ENCODE assay signal across 8 cellular contexts in genomic region chr11:66545701-66546367, GRCh38. TPM values are rescaled to one million over a fixed set of nuclear protein-coding genes. Genes with fewer than 3 reads are reported as not detected.
DNase-seq lines count a peak whose midpoint lies in the region; ATAC-seq and TF ChIP-seq lines count a peak whose summit lies in the region.

TSS of gene ZDHHC24 (minus strand) at chr11:66546048. CDS start at chr11:66546003, 45 bp downstream.

- no peaks in the 10 kb centered on the region for H3K27me3 ChIP-seq in right cardiac atrium (ENCODE audit: control insufficient read depth, insufficient read depth)
- no peaks in the 10 kb centered on the region for H3K27me3 ChIP-seq in vagina

- in situ Hi-C loops in GM13977 (cut with MboI; ENCODE audit: low pct_unique_long_range_greater_than_20kb, low sequenced_read_pairs, unreplicated experiment): no loop called here

- H3K9me3 ChIP-seq in right cardiac atrium (ENCODE audit: control insufficient read depth, low read length) (no peaks in the 10 kb centered on the region), vagina (no peaks in the 10 kb centered on the region)

- ATAC-seq in HG02884 (IDR thresholded peaks at IDR 0.05; ENCODE audit: unreplicated experiment) (peak; percentile 84), right cardiac atrium (peak; percentile 97)

- no peak for TF ChIP-seq POLR2A in vagina (IDR thresholded peaks at IDR 0.05)

- H3K4me1 ChIP-seq in right cardiac atrium (ENCODE audit: control insufficient read depth, insufficient read depth, low read length) (no peaks in the 10 kb centered on the region), vagina (peaks cover 42% of the 10 kb centered on the region)

- DNase-seq in GM13977 (ENCODE audit: low spot score) (peak; percentile 99), NCI-H1694 (lab: John Stamatoyannopoulos, UW) (peak; percentile 55), T-helper 2 cell (peak; percentile 79 to 92 (median 79)), anterior cingulate cortex (lab: John Stamatoyannopoulos, UW) (peak; percentile 49 to 98 (median 94)), right cardiac atrium (peak; percentile 99 to 100 (median 99)), pulmonary artery endothelial cell (ENCODE audit: low read depth, low spot score) (peak; percentile 93), vagina (ENCODE audit: extremely low spot score in 2 of 2) (peak in 1 of 2 donors; percentile 94)

- whole genome bisulfite sequencing in right cardiac atrium: under 1% methylated on average over 71 of the region's 71 CpGs

- intact Hi-C loops in right cardiac atrium (cut with DNase I) (no loop called here), vagina (cut with DNase I) (no loop called here)

- H3K27ac ChIP-seq in right cardiac atrium (ENCODE audit: low read length): peak within 1 kb of the TSS; percentile 24
- peak within 1 kb of the TSS; percentile 57 for H3K27ac ChIP-seq in vagina

- H3K4me3 ChIP-seq in right cardiac atrium (ENCODE audit: low read length) (peak within 1 kb of the TSS; percentile 53), vagina (peak within 1 kb of the TSS; percentile 80 to 88)

- H3K36me3 ChIP-seq in vagina: peaks cover 0 to 9% of the 10 kb centered on the region in 2 donors

- TF ChIP-seq CTCF in GM13977 (IDR thresholded peaks at IDR 0.05; ENCODE audit: extremely low read depth, insufficient read depth, missing control alignments) (no peak), vagina (IDR thresholded peaks at IDR 0.05) (peak in 1 of 3 experiments; percentile 4)

RNA-seq across cellular contexts. Expression of gene ZDHHC24, which starts in this region (rescaled TPM):
- 1 to 10 TPM; 6.6 to 7.8 (median 7.5) TPM for total RNA-seq in right cardiac atrium
- 6.3 TPM for polyA plus RNA-seq in right cardiac atrium
- 17.4 and 20.2 TPM in 2 replicates for total RNA-seq in pulmonary artery endothelial cell
- 16.5 TPM for total RNA-seq in vagina
